ENCODE assay signal across 12 cellular contexts in genomic region chr15:78930577-78931388, GRCh38. TPM values are rescaled to one million over a fixed set of nuclear protein-coding genes. Genes with fewer than 3 reads are reported as not detected.
DNase-seq lines count a peak whose midpoint lies in the region; ATAC-seq, FAIRE-seq and TF ChIP-seq lines count a peak whose summit lies in the region.
"Had no signal": no experiment of that assay in that cellular context is flagged by ENCODE, and none has a peak within 500 bp of the region (broad histone marks: within the 10 kb centered on the region; RNA-seq: fewer than 3 reads in every experiment).

No MANE protein-coding gene starts in this region.

- peak overlapping the region; percentile 39 for H3K9ac ChIP-seq in keratinocyte (ENCODE audit: control insufficient read depth, extremely low read depth, insufficient read depth, low read length)

- POLR2A ChIA-PET in activated CD8-positive, alpha-beta T cell treated with anti-CD3 and anti-CD28 coated beads for 36 hours (lab: Charles Lee) = no interaction called here

- H3K36me3 Mint-ChIP-seq in activated naive CD8-positive, alpha-beta T cell treated with anti-CD3 and anti-CD28 coated beads, Interleukin-2, amount 50 U/mL, for 24 hours (ENCODE audit: low read depth) = no peaks in the 10 kb centered on the region
- no peaks in the 10 kb centered on the region for H3K36me3 Mint-ChIP-seq in activated naive CD8-positive, alpha-beta T cell treated with anti-CD3 and anti-CD28 coated beads for 36 hours
- no peaks in the 10 kb centered on the region for H3K36me3 Mint-ChIP-seq in activated CD8-positive, alpha-beta T cell treated with anti-CD3 and anti-CD28 coated beads for 36 hours (ENCODE audit: low read depth)

- H3K9me1 ChIP-seq in keratinocyte (ENCODE audit: control insufficient read depth, extremely low read depth, insufficient read depth, low read length) = no peaks in the 10 kb centered on the region

- dilution Hi-C loops in keratinocyte (cut with MboI; ENCODE audit: extremely low pct_ligation_motif_present, low sequenced_read_pairs) = no loop called here

- H4K20me1 ChIP-seq in keratinocyte (ENCODE audit: control insufficient read depth, extremely low read depth, insufficient read depth, low read length) = peaks cover 3% of the 10 kb centered on the region

- no peaks in the 10 kb centered on the region for H3K4me1 Mint-ChIP-seq in activated naive CD8-positive, alpha-beta T cell treated with anti-CD3 and anti-CD28 coated beads, Interleukin-2, amount 50 U/mL, for 24 hours
- no peaks in the 10 kb centered on the region for H3K4me1 Mint-ChIP-seq in activated naive CD8-positive, alpha-beta T cell treated with anti-CD3 and anti-CD28 coated beads for 36 hours
- no peaks in the 10 kb centered on the region for H3K4me1 Mint-ChIP-seq in activated CD8-positive, alpha-beta T cell treated with anti-CD3 and anti-CD28 coated beads for 36 hours (ENCODE audit: low read depth)

- no peaks in the 10 kb centered on the region for H3K79me2 ChIP-seq in keratinocyte (ENCODE audit: control insufficient read depth, insufficient read depth, low read length)

- H3K4me2 ChIP-seq in keratinocyte (ENCODE audit: control insufficient read depth, extremely low read depth, insufficient read depth, low read depth, low read length) = peak overlapping the region; percentile 57

- no peaks in the 10 kb centered on the region for H3K9me3 Mint-ChIP-seq in activated naive CD8-positive, alpha-beta T cell treated with anti-CD3 and anti-CD28 coated beads, Interleukin-2, amount 50 U/mL, for 24 hours
- H3K9me3 Mint-ChIP-seq in activated naive CD8-positive, alpha-beta T cell treated with anti-CD3 and anti-CD28 coated beads for 36 hours = no peaks in the 10 kb centered on the region
- H3K9me3 Mint-ChIP-seq in activated CD8-positive, alpha-beta T cell treated with anti-CD3 and anti-CD28 coated beads for 36 hours = no peaks in the 10 kb centered on the region
- H3K9me3 Mint-ChIP-seq: activated T-helper 1 cell treated with anti-CD3 and anti-CD28 coated beads, Interleukin-12 subunit alpha, Interleukin-12 subunit beta, Interleukin-2, Interleukin-4 antibody, amounts not matched to agents 30 ng/mL and 10 ng/mL and 1 ng/mL, durations not matched to agents 14 hours and 24 hours and 36 hours; memory B cell had no signal

- TF ChIP-seq POLR2A in vagina (IDR thresholded peaks at IDR 0.05) = no peak

- no peak for DNase-seq in activated naive CD8-positive, alpha-beta T cell treated with anti-CD3 and anti-CD28 coated beads, Interleukin-2, amount 50 U/mL, for 24 hours
- DNase-seq in activated naive CD8-positive, alpha-beta T cell treated with anti-CD3 and anti-CD28 coated beads for 36 hours = no peak
- DNase-seq in activated CD8-positive, alpha-beta T cell treated with anti-CD3 and anti-CD28 coated beads for 36 hours = no peak
- DNase-seq in keratinocyte (ENCODE audit: low read depth, low spot score) (peak; percentile 96), vagina (ENCODE audit: extremely low spot score in 2 of 2) (no peak), GDM1 (lab: John Stamatoyannopoulos, UW) (no peak)
- DNase-seq: NCI-H526 treated with DMSO at 0.1 percent for 48 hours had no signal

- no peaks in the 10 kb centered on the region for H3K9me3 ChIP-seq in keratinocyte (ENCODE audit: control insufficient read depth, low read depth, low read length)
- H3K9me3 ChIP-seq in vagina = no peaks in the 10 kb centered on the region

- peak overlapping the region; percentile 39 for H3K27ac ChIP-seq in keratinocyte (ENCODE audit: control insufficient read depth, insufficient read depth, low read length)
- peak overlapping the region; percentile 57 for H3K27ac ChIP-seq in vagina

- H3K27me3 ChIP-seq in keratinocyte (ENCODE audit: control insufficient read depth, extremely low read depth, insufficient read depth, low read length) (peaks cover 21% of the 10 kb centered on the region), vagina (no peaks in the 10 kb centered on the region)

- peak; percentile 100 for FAIRE-seq in keratinocyte (lab: Jason Lieb, UNC)
- FAIRE-seq: D721Med had no signal

- peaks cover 21% of the 10 kb centered on the region for H3K4me1 ChIP-seq in keratinocyte (ENCODE audit: control insufficient read depth, extremely low read depth, insufficient read depth, low read length)
- peaks cover 57% of the 10 kb centered on the region for H3K4me1 ChIP-seq in vagina

- ATAC-seq in activated naive CD8-positive, alpha-beta T cell treated with anti-CD3 and anti-CD28 coated beads, Interleukin-2, amount 50 U/mL, for 24 hours = peak; percentile 11
- ATAC-seq in activated CD8-positive, alpha-beta T cell treated with anti-CD3 and anti-CD28 coated beads for 36 hours = peak; percentile 20
- ATAC-seq in HG03442 (IDR thresholded peaks at IDR 0.05; ENCODE audit: unreplicated experiment) = no peak
- ATAC-seq in GM18861 (IDR thresholded peaks at IDR 0.05; ENCODE audit: unreplicated experiment) = no peak

- no peak overlapping the region for H3K4me3 Mint-ChIP-seq in activated naive CD8-positive, alpha-beta T cell treated with anti-CD3 and anti-CD28 coated beads, Interleukin-2, amount 50 U/mL, for 24 hours
- no peak overlapping the region for H3K4me3 Mint-ChIP-seq in activated naive CD8-positive, alpha-beta T cell treated with anti-CD3 and anti-CD28 coated beads for 36 hours
- no peak overlapping the region for H3K4me3 Mint-ChIP-seq in activated CD8-positive, alpha-beta T cell treated with anti-CD3 and anti-CD28 coated beads for 36 hours
- H3K4me3 Mint-ChIP-seq: activated T-helper 1 cell treated with anti-CD3 and anti-CD28 coated beads, Interleukin-12 subunit alpha, Interleukin-12 subunit beta, Interleukin-2, Interleukin-4 antibody, amounts not matched to agents 30 ng/mL and 10 ng/mL and 1 ng/mL, durations not matched to agents 14 hours and 24 hours and 36 hours; memory B cell had no signal

- H3K4me3 ChIP-seq in keratinocyte (ENCODE audit: control insufficient read depth in 2 of 3, extremely low read depth in 1 of 3, insufficient read depth in 2 of 3, low read depth in 1 of 3, low read length in 3 of 3) (peak overlapping the region in 1 of 3 experiments; percentile 31), vagina (no peak overlapping the region)

- TF ChIP-seq CTCF in activated CD8-positive, alpha-beta T cell treated with anti-CD3 and anti-CD28 coated beads for 36 hours (IDR thresholded peaks at IDR 0.05) = no peak
- TF ChIP-seq CTCF in keratinocyte (optimal IDR thresholded peaks at IDR 0.05 in 1 of 3, IDR thresholded peaks at IDR 0.05 in 1 of 3, conservative IDR thresholded peaks at IDR 0.05 in 1 of 3; ENCODE audit: extremely low read depth in 1 of 3, insufficient read depth in 2 of 3, low read length in 3 of 3) (no peak), vagina (IDR thresholded peaks at IDR 0.05) (no peak)

- H3K36me3 ChIP-seq in keratinocyte (ENCODE audit: control insufficient read depth in 2 of 2, extremely low read depth in 1 of 2, insufficient read depth in 2 of 2, low read length in 2 of 2) (peaks cover 0 to 9% of the 10 kb centered on the region in 2 experiments), vagina (peaks cover 0 to 18% of the 10 kb centered on the region in 2 donors)

- H3K27ac Mint-ChIP-seq in activated naive CD8-positive, alpha-beta T cell treated with anti-CD3 and anti-CD28 coated beads, Interleukin-2, amount 50 U/mL, for 24 hours = no peak overlapping the region
- no peak overlapping the region for H3K27ac Mint-ChIP-seq in activated naive CD8-positive, alpha-beta T cell treated with anti-CD3 and anti-CD28 coated beads for 36 hours
- no peak overlapping the region for H3K27ac Mint-ChIP-seq in activated CD8-positive, alpha-beta T cell treated with anti-CD3 and anti-CD28 coated beads for 36 hours

- H3K27me3 Mint-ChIP-seq in activated naive CD8-positive, alpha-beta T cell treated with anti-CD3 and anti-CD28 coated beads, Interleukin-2, amount 50 U/mL, for 24 hours = no peaks in the 10 kb centered on the region
- no peaks in the 10 kb centered on the region for H3K27me3 Mint-ChIP-seq in activated naive CD8-positive, alpha-beta T cell treated with anti-CD3 and anti-CD28 coated beads for 36 hours
- peaks cover 1% of the 10 kb centered on the region for H3K27me3 Mint-ChIP-seq in activated CD8-positive, alpha-beta T cell treated with anti-CD3 and anti-CD28 coated beads for 36 hours
- H3K27me3 Mint-ChIP-seq: memory B cell had no signal

- CTCF ChIA-PET in activated CD8-positive, alpha-beta T cell treated with anti-CD3 and anti-CD28 coated beads for 36 hours (lab: Charles Lee) = no interaction called here

- H2AFZ ChIP-seq in keratinocyte (ENCODE audit: control insufficient read depth, low read length) = no peak overlapping the region

- intact Hi-C loops in activated CD8-positive, alpha-beta T cell treated with anti-CD3 and anti-CD28 coated beads for 36 hours (cut with micrococcal nuclease) = no loop called here
- intact Hi-C loops in vagina (cut with DNase I) = no loop called here

RNA-seq across cellular contexts. Expression of gene CTSH, which starts 14.1 kb away (rescaled TPM):
- total RNA-seq in activated naive CD8-positive, alpha-beta T cell treated with anti-CD3 and anti-CD28 coated beads for 36 hours = 1 to 10 TPM; 4.3 to 4.9 TPM
- 10 to 100 TPM; 13.2 to 14.1 TPM for total RNA-seq in activated CD8-positive, alpha-beta T cell treated with anti-CD3 and anti-CD28 coated beads for 36 hours
- polyA plus RNA-seq in keratinocyte = 23.0 to 38.4 TPM (median 26.6 TPM) in 3 replicates
- 19.2 TPM for polyA plus RNA-seq in keratinocyte (2011; ENCODE audit: low read depth)
- 16.9 and 21.8 TPM in 2 replicates for polyA plus RNA-seq in keratinocyte (2011; cell fraction: cytosol; rRNA removed)
- 21.7 and 25.2 TPM in 2 replicates for polyA plus RNA-seq in keratinocyte (2011; cell fraction: nucleus; rRNA removed)
- 19.7 and 38.2 TPM in 2 replicates for polyA plus RNA-seq in keratinocyte (2012; ENCODE audit: low replicate concordance)
- polyA minus RNA-seq in keratinocyte = 3.8 to 12.0 TPM (median 11.4 TPM) in 3 replicates
- polyA minus RNA-seq in keratinocyte (2011; cell fraction: cytosol; rRNA and poly(A)+ RNA removed) = 6.3 TPM
- polyA minus RNA-seq in keratinocyte (2011; cell fraction: nucleus; rRNA and poly(A)+ RNA removed) = 11.0 and 12.3 TPM in 2 replicates
- total RNA-seq in vagina = 110 TPM

RNA-seq across cellular contexts. Expression of gene MORF4L1, which starts 58.1 kb away (rescaled TPM):
- 100 to 1,000 TPM; 275 to 293 TPM for total RNA-seq in activated naive CD8-positive, alpha-beta T cell treated with anti-CD3 and anti-CD28 coated beads for 36 hours
- 100 to 1,000 TPM; 236 to 247 TPM for total RNA-seq in activated CD8-positive, alpha-beta T cell treated with anti-CD3 and anti-CD28 coated beads for 36 hours
- polyA plus RNA-seq in keratinocyte = 163 to 293 TPM (median 281 TPM) in 3 replicates
- 283 TPM for polyA plus RNA-seq in keratinocyte (2011; ENCODE audit: low read depth)
- polyA plus RNA-seq in keratinocyte (2011; cell fraction: cytosol; rRNA removed) = 231 and 274 TPM in 2 replicates
- 114 and 151 TPM in 2 replicates for polyA plus RNA-seq in keratinocyte (2011; cell fraction: nucleus; rRNA removed)
- polyA plus RNA-seq in keratinocyte (2012; ENCODE audit: low replicate concordance) = 194 and 269 TPM in 2 replicates
- polyA minus RNA-seq in keratinocyte = 26.2 to 85.8 TPM (median 49.6 TPM) in 3 replicates
- 60.4 TPM for polyA minus RNA-seq in keratinocyte (2011; cell fraction: cytosol; rRNA and poly(A)+ RNA removed)
- polyA minus RNA-seq in keratinocyte (2011; cell fraction: nucleus; rRNA and poly(A)+ RNA removed) = 30.8 and 66.9 TPM in 2 replicates
- total RNA-seq in vagina = 170 TPM

Comparison
In these comparisons a context has a peak if more than half of its experiments do, and no peak if none do; other contexts are left out.
1. ATAC-seq: peak in activated naive CD8-positive, alpha-beta T cell treated with anti-CD3 and anti-CD28 coated beads, Interleukin-2, amount 50 U/mL, for 24 hours (single experiment) and activated CD8-positive, alpha-beta T cell treated with anti-CD3 and anti-CD28 coated beads for 36 hours (single experiment); none in HG03442 (single experiment) and GM18861 (single experiment).